Comparison of ENCODE assay signal across 9 cellular contexts in the genomic region with DNA sequence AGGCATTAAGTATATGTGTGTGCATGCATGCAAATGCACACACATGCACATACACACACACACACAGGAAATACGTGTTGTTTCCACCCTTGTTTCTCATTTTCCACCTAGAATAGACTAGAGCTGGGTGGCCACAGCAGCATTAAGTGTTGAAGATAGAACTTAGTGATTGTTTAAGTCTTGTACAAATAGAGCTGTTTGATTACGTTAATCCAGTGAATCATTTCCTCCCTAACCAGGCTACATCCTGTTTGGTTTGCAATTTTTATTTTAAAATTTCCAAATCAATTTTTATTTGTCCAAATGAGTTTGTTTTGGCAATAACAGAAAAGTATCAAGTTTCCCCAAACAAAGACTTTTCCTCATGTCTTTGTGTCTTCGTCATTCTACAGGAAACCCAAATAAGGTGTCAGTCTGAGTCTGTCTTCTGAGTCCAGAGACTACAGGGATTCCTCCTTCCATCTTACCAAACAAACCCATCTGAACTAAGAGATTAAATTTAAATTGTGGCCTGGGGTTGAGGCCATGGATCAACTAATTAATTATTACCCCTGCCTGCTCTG.
DNase-seq lines count a peak whose midpoint lies in the region; TF ChIP-seq lines count a peak whose summit lies in the region.
"Had no signal": no experiment of that assay in that cellular context is flagged by ENCODE, and none has a peak within 500 bp of the region (broad histone marks: within the 10 kb centered on the region; RNA-seq: fewer than 3 reads in every experiment).

No MANE protein-coding gene starts in this region.

- in situ Hi-C loops in transverse colon (cut with MboI; ENCODE audit: low pct_ligation_motif_present in 1 of 4, low pct_unique_long_range_greater_than_20kb in 1 of 4, low sequenced_read_pairs in 3 of 4), result loop anchor here in 2 of 4 donors (25.0 kb wide), 1 partner anchor 1796 kb away; no protein-coding TSS in a partner anchor

- H3K27ac ChIP-seq in breast epithelium (peak overlapping the region in 1 of 2 donors; percentile 48), transverse colon (peak overlapping the region in 3 of 4 donors; percentile 8 to 39 (median 17)), coronary artery (peak overlapping the region in 1 of 2 donors; percentile 69)

- H3K27ac Mint-ChIP-seq in MCF 10A (ENCODE audit: low read depth, unreplicated experiment), result peak overlapping the region; percentile 92
- H3K27ac Mint-ChIP-seq: dendritic cell treated with granulocyte-macrophage colony-stimulating factor and Interleukin-4, amounts not matched to agents 40 ng/mL and 50 ng/mL, for 4 days had no signal

- H3K4me1 ChIP-seq in breast epithelium (no peaks in the 10 kb centered on the region), transverse colon (no peaks in the 10 kb centered on the region)

- no peaks in the 10 kb centered on the region for H3K27me3 Mint-ChIP-seq in MCF 10A (ENCODE audit: insufficient read depth, unreplicated experiment)
- H3K27me3 Mint-ChIP-seq: dendritic cell treated with granulocyte-macrophage colony-stimulating factor and Interleukin-4, amounts not matched to agents 40 ng/mL and 50 ng/mL, for 4 days had no signal

- DNase-seq in MCF 10A (ENCODE audit: unreplicated experiment) (peak; percentile 91), breast epithelium (ENCODE audit: low spot score in 2 of 2) (no peak), RPMI7951 (ENCODE audit: low read depth) (peak; percentile 83), fibroblast of peridontal ligament (ENCODE audit: extremely low read depth) (peak; percentile 90), transverse colon (no peak), erythroblast (lab: John Stamatoyannopoulos, UW) (no peak), ecto neural progenitor cell (ENCODE audit: low spot score) (no peak), coronary artery (ENCODE audit: low spot score) (no peak)

- H3K27me3 ChIP-seq in breast epithelium (no peaks in the 10 kb centered on the region), transverse colon (no peaks in the 10 kb centered on the region)

- no peaks in the 10 kb centered on the region for H3K36me3 ChIP-seq in breast epithelium
- no peaks in the 10 kb centered on the region for H3K36me3 ChIP-seq in transverse colon

- H3K9me3 ChIP-seq in breast epithelium (no peaks in the 10 kb centered on the region), transverse colon (no peaks in the 10 kb centered on the region)

- peak overlapping the region; percentile 29 for H3K4me3 Mint-ChIP-seq in MCF 10A (ENCODE audit: unreplicated experiment)
- H3K4me3 Mint-ChIP-seq: dendritic cell treated with granulocyte-macrophage colony-stimulating factor and Interleukin-4, amounts not matched to agents 40 ng/mL and 50 ng/mL, for 4 days had no signal

- 49 to 50% methylated on average over 3 of the region's 3 CpGs for WGBS in transverse colon (ENCODE audit: low coverage in 1 of 2), 2 donors

- peaks cover 8% of the 10 kb centered on the region for H3K9me3 Mint-ChIP-seq in MCF 10A (ENCODE audit: unreplicated experiment)
- H3K9me3 Mint-ChIP-seq: dendritic cell treated with granulocyte-macrophage colony-stimulating factor and Interleukin-4, amounts not matched to agents 40 ng/mL and 50 ng/mL, for 4 days had no signal

- H3K36me3 Mint-ChIP-seq in MCF 10A (ENCODE audit: insufficient read depth, unreplicated experiment), result peaks cover 5% of the 10 kb centered on the region

- no TSS peak for BruUV-seq in MCF 10A (replicated peaks; lab: Mats Ljungman, UMichigan)

- TF ChIP-seq EP300 in transverse colon (IDR thresholded peaks at IDR 0.05; ENCODE audit: low read depth), result no peak

- peaks cover 19% of the 10 kb centered on the region for H3K4me1 Mint-ChIP-seq in MCF 10A (ENCODE audit: insufficient read depth, unreplicated experiment)

- TF ChIP-seq POLR2A in breast epithelium (IDR thresholded peaks at IDR 0.05) (no peak), transverse colon (IDR thresholded peaks at IDR 0.05) (no peak), erythroblast (IDR thresholded peaks at IDR 0.05; ENCODE audit: low read length) (no peak)

- intact Hi-C loops in MCF 10A (cut with micrococcal nuclease) (loop anchor here (2.0 kb wide), 1 partner anchor 848 kb away; no protein-coding TSS in a partner anchor), breast epithelium (cut with DNase I; ENCODE audit: low total_unique reads) (loop anchor here (2.0 kb wide), 1 partner anchor 30 kb away; no protein-coding TSS in a partner anchor), transverse colon (cut with DNase I; ENCODE audit: low total_unique reads) (no loop called here)

- H3K4me3 ChIP-seq in breast epithelium (no peak overlapping the region), transverse colon (no peak overlapping the region), coronary artery (no peak overlapping the region)

- CTCF ChIA-PET in MCF 10A (lab: Yijun Ruan, JAX), result interaction anchor here (0.6 to 4.6 kb wide), 6 partner anchors 10 to 848 kb away, joined by 3 to 26 read pairs (median 3); no protein-coding TSS in a partner anchor

- TF ChIP-seq CTCF in MCF 10A (IDR thresholded peaks at IDR 0.05; ENCODE audit: unreplicated experiment) (no peak), breast epithelium (IDR thresholded peaks at IDR 0.05) (no peak), transverse colon (IDR thresholded peaks at IDR 0.05) (no peak), coronary artery (IDR thresholded peaks at IDR 0.05) (no peak)

- POLR2A ChIA-PET in MCF 10A (lab: Yijun Ruan, JAX), result interaction anchor here (0.6 to 1.1 kb wide), 3 partner anchors 9 to 115 kb away, joined by 3 read pairs; no protein-coding TSS in a partner anchor

Comparison
In these comparisons a context has a peak if more than half of its experiments do, and no peak if none do; other contexts are left out.
1. DNase-seq: peak in MCF 10A (single experiment), RPMI7951 (single experiment) and fibroblast of peridontal ligament (single experiment); none in breast epithelium (0 of 2), transverse colon (single experiment), erythroblast (0 of 2), ecto neural progenitor cell (single experiment) and coronary artery (single experiment).